Comparison of ENCODE assay signal across 1 cellular context in the genomic region with DNA sequence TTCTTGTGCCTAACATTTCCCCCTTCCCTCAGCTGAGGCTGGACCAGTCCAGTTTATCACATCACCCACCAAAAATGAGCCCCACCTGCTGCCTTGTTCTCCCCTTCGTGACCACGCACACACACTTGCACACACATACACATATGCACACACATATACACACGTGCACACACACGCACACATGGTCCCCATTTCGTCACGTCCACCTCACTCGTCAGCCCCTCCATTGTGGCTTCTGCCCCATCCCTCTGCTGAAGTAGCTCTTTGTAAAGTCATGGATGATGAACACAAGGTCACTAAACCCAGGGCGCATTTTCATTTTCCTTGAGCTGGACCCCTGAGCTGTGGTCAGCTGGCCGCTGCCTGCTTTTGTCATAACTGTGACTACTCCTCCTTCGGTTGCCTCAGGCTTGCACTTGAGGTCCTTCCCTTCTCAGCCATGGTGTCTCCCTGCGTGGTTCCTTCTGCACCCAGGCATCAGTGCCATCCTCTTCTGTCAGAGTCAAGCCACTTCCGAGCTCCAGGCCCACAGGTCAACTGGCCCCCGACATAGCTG.
TF ChIP-seq lines count a peak whose summit lies in the region.

No MANE protein-coding gene starts in this region.

TF ChIP-seq in GM12878, 131 proteins besides CTCF, POLR2A, EP300 and RAD21 (continued from another document and continues in another):
- TF ChIP-seq, protein P1, sequence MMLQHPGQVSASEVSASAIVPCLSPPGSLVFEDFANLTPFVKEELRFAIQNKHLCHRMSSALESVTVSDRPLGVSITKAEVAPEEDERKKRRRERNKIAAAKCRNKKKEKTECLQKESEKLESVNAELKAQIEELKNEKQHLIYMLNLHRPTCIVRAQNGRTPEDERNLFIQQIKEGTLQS (IDR thresholded peaks at IDR 0.05; ENCODE audit: borderline replicate concordance, extremely low read depth, low read depth, low read length), result no peak
- TF ChIP-seq HDAC2 (IDR thresholded peaks at IDR 0.05), result no peak
- no peak for TF ChIP-seq MEF2B (IDR thresholded peaks at IDR 0.05; ENCODE audit: partially characterized antibody, poor library complexity, severe bottlenecking)
- TF ChIP-seq, protein P2, sequence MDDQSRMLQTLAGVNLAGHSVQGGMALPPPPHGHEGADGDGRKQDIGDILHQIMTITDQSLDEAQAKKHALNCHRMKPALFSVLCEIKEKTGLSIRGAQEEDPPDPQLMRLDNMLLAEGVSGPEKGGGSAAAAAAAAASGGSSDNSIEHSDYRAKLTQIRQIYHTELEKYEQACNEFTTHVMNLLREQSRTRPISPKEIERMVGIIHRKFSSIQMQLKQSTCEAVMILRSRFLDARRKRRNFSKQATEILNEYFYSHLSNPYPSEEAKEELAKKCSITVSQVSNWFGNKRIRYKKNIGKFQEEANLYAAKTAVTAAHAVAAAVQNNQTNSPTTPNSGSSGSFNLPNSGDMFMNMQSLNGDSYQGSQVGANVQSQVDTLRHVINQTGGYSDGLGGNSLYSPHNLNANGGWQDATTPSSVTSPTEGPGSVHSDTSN (IDR thresholded peaks at IDR 0.05; ENCODE audit: insufficient replicate concordance, low read depth, low read length), result no peak
- no peak for TF ChIP-seq SMARCA5 (IDR thresholded peaks at IDR 0.05)
- TF ChIP-seq, protein P3, sequence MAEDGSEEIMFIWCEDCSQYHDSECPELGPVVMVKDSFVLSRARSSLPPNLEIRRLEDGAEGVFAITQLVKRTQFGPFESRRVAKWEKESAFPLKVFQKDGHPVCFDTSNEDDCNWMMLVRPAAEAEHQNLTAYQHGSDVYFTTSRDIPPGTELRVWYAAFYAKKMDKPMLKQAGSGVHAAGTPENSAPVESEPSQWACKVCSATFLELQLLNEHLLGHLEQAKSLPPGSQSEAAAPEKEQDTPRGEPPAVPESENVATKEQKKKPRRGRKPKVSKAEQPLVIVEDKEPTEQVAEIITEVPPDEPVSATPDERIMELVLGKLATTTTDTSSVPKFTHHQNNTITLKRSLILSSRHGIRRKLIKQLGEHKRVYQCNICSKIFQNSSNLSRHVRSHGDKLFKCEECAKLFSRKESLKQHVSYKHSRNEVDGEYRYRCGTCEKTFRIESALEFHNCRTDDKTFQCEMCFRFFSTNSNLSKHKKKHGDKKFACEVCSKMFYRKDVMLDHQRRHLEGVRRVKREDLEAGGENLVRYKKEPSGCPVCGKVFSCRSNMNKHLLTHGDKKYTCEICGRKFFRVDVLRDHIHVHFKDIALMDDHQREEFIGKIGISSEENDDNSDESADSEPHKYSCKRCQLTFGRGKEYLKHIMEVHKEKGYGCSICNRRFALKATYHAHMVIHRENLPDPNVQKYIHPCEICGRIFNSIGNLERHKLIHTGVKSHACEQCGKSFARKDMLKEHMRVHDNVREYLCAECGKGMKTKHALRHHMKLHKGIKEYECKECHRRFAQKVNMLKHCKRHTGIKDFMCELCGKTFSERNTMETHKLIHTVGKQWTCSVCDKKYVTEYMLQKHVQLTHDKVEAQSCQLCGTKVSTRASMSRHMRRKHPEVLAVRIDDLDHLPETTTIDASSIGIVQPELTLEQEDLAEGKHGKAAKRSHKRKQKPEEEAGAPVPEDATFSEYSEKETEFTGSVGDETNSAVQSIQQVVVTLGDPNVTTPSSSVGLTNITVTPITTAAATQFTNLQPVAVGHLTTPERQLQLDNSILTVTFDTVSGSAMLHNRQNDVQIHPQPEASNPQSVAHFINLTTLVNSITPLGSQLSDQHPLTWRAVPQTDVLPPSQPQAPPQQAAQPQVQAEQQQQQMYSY (CRISPR knock-in tag; IDR thresholded peaks at IDR 0.05), result no peak
- no peak for TF ChIP-seq ZSCAN29 (IDR thresholded peaks at IDR 0.05)
- 0 out of 4 replicates have a peak, but pooled peaks of 1 of the 2 experiments have one; percentile 25 for TF ChIP-seq ETV6 (conservative IDR thresholded peaks at IDR 0.05 in 1 of 2, IDR thresholded peaks at IDR 0.05 in 1 of 2; ENCODE audit: borderline replicate concordance in 1 of 2, low read depth in 1 of 2)
- TF ChIP-seq, protein P4, sequence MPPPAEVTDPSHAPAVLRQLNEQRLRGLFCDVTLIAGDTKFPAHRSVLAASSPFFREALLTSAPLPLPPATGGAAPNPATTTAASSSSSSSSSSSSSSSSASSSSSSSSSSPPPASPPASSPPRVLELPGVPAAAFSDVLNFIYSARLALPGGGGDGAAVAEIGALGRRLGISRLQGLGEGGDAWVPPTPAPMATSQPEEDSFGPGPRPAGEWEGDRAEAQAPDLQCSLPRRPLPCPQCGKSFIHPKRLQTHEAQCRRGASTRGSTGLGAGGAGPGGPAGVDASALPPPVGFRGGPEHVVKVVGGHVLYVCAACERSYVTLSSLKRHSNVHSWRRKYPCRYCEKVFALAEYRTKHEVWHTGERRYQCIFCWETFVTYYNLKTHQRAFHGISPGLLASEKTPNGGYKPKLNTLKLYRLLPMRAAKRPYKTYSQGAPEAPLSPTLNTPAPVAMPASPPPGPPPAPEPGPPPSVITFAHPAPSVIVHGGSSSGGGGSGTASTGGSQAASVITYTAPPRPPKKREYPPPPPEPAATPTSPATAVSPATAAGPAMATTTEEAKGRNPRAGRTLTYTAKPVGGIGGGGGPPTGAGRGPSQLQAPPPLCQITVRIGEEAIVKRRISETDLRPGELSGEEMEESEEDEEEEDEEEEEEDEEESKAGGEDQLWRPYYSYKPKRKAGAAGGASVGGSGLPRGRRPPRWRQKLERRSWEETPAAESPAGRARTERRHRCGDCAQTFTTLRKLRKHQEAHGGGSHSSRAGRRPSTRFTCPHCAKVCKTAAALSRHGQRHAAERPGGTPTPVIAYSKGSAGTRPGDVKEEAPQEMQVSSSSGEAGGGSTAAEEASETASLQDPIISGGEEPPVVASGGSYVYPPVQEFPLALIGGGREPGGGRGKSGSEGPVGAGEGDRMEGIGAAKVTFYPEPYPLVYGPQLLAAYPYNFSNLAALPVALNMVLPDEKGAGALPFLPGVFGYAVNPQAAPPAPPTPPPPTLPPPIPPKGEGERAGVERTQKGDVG (CRISPR knock-in tag; IDR thresholded peaks at IDR 0.05), result no peak
- no peak for TF ChIP-seq ZBED1 (IDR thresholded peaks at IDR 0.05; ENCODE audit: borderline replicate concordance)
- TF ChIP-seq, protein P5, sequence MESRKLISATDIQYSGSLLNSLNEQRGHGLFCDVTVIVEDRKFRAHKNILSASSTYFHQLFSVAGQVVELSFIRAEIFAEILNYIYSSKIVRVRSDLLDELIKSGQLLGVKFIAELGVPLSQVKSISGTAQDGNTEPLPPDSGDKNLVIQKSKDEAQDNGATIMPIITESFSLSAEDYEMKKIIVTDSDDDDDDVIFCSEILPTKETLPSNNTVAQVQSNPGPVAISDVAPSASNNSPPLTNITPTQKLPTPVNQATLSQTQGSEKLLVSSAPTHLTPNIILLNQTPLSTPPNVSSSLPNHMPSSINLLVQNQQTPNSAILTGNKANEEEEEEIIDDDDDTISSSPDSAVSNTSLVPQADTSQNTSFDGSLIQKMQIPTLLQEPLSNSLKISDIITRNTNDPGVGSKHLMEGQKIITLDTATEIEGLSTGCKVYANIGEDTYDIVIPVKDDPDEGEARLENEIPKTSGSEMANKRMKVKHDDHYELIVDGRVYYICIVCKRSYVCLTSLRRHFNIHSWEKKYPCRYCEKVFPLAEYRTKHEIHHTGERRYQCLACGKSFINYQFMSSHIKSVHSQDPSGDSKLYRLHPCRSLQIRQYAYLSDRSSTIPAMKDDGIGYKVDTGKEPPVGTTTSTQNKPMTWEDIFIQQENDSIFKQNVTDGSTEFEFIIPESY (IDR thresholded peaks at IDR 0.05), result no peak
- 0 out of 3 replicates have a peak, but pooled peaks have one; percentile 45 for TF ChIP-seq POU2F2 (IDR thresholded peaks at IDR 0.05; ENCODE audit: borderline replicate concordance, low read depth, low read length)
- TF ChIP-seq YBX1 (IDR thresholded peaks at IDR 0.05), result no peak
- TF ChIP-seq FOXM1 (IDR thresholded peaks at IDR 0.05; ENCODE audit: low read depth, low read length), result no peak
- TF ChIP-seq MTA2 (IDR thresholded peaks at IDR 0.05; ENCODE audit: low read depth), result peak; percentile 89
- TF ChIP-seq, protein P6, sequence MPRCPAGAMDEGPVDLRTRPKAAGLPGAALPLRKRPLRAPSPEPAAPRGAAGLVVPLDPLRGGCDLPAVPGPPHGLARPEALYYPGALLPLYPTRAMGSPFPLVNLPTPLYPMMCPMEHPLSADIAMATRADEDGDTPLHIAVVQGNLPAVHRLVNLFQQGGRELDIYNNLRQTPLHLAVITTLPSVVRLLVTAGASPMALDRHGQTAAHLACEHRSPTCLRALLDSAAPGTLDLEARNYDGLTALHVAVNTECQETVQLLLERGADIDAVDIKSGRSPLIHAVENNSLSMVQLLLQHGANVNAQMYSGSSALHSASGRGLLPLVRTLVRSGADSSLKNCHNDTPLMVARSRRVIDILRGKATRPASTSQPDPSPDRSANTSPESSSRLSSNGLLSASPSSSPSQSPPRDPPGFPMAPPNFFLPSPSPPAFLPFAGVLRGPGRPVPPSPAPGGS (IDR thresholded peaks at IDR 0.05; ENCODE audit: borderline replicate concordance, insufficient read depth, low read depth, low read length, poor library complexity, severe bottlenecking), result no peak
- TF ChIP-seq CHD2 (IDR thresholded peaks at IDR 0.05; ENCODE audit: borderline replicate concordance, low read depth, low read length), result peak; percentile 61; the same call in 1 of the 2 replicates
- no peak for TF ChIP-seq CHD4 (IDR thresholded peaks at IDR 0.05)
- TF ChIP-seq TCF12 (IDR thresholded peaks at IDR 0.05; ENCODE audit: low read depth, low read length), result peak; percentile 54
- TF ChIP-seq LARP7 (IDR thresholded peaks at IDR 0.05), result no peak
- TF ChIP-seq RFX5 (IDR thresholded peaks at IDR 0.05; ENCODE audit: low read depth, low read length), result no peak
- TF ChIP-seq RCOR1 (conservative IDR thresholded peaks at IDR 0.05; ENCODE audit: low read depth, low read length), result no peak
- no peak for TF ChIP-seq FOXK2 (IDR thresholded peaks at IDR 0.05)
- TF ChIP-seq GATAD2B (conservative IDR thresholded peaks at IDR 0.05; ENCODE audit: low read depth), result no peak; the same call in 1 of the 2 replicates
- no peak for TF ChIP-seq IRF4 (IDR thresholded peaks at IDR 0.05; ENCODE audit: low read depth, low read length)
- TF ChIP-seq, protein P7, sequence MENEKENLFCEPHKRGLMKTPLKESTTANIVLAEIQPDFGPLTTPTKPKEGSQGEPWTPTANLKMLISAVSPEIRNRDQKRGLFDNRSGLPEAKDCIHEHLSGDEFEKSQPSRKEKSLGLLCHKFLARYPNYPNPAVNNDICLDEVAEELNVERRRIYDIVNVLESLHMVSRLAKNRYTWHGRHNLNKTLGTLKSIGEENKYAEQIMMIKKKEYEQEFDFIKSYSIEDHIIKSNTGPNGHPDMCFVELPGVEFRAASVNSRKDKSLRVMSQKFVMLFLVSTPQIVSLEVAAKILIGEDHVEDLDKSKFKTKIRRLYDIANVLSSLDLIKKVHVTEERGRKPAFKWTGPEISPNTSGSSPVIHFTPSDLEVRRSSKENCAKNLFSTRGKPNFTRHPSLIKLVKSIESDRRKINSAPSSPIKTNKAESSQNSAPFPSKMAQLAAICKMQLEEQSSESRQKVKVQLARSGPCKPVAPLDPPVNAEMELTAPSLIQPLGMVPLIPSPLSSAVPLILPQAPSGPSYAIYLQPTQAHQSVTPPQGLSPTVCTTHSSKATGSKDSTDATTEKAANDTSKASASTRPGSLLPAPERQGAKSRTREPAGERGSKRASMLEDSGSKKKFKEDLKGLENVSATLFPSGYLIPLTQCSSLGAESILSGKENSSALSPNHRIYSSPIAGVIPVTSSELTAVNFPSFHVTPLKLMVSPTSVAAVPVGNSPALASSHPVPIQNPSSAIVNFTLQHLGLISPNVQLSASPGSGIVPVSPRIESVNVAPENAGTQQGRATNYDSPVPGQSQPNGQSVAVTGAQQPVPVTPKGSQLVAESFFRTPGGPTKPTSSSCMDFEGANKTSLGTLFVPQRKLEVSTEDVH (IDR thresholded peaks at IDR 0.05; ENCODE audit: low read depth, partially characterized antibody), result no peak
- TF ChIP-seq TAF1 (IDR thresholded peaks at IDR 0.05; ENCODE audit: borderline replicate concordance, low read depth, low read length), result no peak
- TF ChIP-seq, protein P8, sequence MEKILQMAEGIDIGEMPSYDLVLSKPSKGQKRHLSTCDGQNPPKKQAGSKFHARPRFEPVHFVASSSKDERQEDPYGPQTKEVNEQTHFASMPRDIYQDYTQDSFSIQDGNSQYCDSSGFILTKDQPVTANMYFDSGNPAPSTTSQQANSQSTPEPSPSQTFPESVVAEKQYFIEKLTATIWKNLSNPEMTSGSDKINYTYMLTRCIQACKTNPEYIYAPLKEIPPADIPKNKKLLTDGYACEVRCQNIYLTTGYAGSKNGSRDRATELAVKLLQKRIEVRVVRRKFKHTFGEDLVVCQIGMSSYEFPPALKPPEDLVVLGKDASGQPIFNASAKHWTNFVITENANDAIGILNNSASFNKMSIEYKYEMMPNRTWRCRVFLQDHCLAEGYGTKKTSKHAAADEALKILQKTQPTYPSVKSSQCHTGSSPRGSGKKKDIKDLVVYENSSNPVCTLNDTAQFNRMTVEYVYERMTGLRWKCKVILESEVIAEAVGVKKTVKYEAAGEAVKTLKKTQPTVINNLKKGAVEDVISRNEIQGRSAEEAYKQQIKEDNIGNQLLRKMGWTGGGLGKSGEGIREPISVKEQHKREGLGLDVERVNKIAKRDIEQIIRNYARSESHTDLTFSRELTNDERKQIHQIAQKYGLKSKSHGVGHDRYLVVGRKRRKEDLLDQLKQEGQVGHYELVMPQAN (conservative IDR thresholded peaks at IDR 0.05), result no peak
- TF ChIP-seq, protein P9, sequence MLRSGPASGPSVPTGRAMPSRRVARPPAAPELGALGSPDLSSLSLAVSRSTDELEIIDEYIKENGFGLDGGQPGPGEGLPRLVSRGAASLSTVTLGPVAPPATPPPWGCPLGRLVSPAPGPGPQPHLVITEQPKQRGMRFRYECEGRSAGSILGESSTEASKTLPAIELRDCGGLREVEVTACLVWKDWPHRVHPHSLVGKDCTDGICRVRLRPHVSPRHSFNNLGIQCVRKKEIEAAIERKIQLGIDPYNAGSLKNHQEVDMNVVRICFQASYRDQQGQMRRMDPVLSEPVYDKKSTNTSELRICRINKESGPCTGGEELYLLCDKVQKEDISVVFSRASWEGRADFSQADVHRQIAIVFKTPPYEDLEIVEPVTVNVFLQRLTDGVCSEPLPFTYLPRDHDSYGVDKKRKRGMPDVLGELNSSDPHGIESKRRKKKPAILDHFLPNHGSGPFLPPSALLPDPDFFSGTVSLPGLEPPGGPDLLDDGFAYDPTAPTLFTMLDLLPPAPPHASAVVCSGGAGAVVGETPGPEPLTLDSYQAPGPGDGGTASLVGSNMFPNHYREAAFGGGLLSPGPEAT (IDR thresholded peaks at IDR 0.05; ENCODE audit: low read depth), result peak; percentile 80
- no peak for TF ChIP-seq STAT3 (IDR thresholded peaks at IDR 0.05; ENCODE audit: low read depth, low read length)
